39 cellular contexts compared by ENCODE assay signal in genomic region chr17:46989637-46990431, GRCh38. TPM values are rescaled to one million over a fixed set of nuclear protein-coding genes. Genes with fewer than 3 reads are reported as not detected.
"Had no signal": no experiment of that assay in that cellular context is flagged by ENCODE, and none has a peak within 500 bp of the region (broad histone marks: within the 10 kb centered on the region; RNA-seq: fewer than 3 reads in every experiment).

No MANE protein-coding gene starts in this region.

- H3K9me3 ChIP-seq: adrenal gland, body of pancreas, colonic mucosa, esophagus squamous epithelium, gastroesophageal sphincter had no signal

- H3K27ac Mint-ChIP-seq: activated CD4-positive, alpha-beta memory T cell treated with anti-CD3 and anti-CD28 coated beads for 36 hours; activated CD4-positive, alpha-beta T cell treated with anti-CD3 and anti-CD28 coated beads for 36 hours; activated CD4-positive, alpha-beta T cell treated with anti-CD3 and anti-CD28 coated beads, Interleukin-2, amount 10 ng/mL, durations not matched to agents 24 days and 14 days; activated CD8-positive, alpha-beta memory T cell treated with anti-CD3 and anti-CD28 coated beads, Interleukin-2, amount 10 ng/mL, durations not matched to agents 7 days and 5 days; activated CD8-positive, alpha-beta T cell treated with anti-CD3 and anti-CD28 coated beads, Interleukin-2, amount 10 ng/mL, durations not matched to agents 7 days and 5 days; activated naive CD4-positive, alpha-beta T cell treated with anti-CD3 and anti-CD28 coated beads for 36 hours; activated naive CD4-positive, alpha-beta T cell treated with anti-CD3 and anti-CD28 coated beads, Interleukin-2, amount 50 U/mL, for 24 hours; activated naive CD8-positive, alpha-beta T cell treated with anti-CD3 and anti-CD28 coated beads for 36 hours; activated naive CD8-positive, alpha-beta T cell treated with anti-CD3 and anti-CD28 coated beads, Interleukin-2, amount 50 U/mL, for 24 hours; activated T-helper 1 cell treated with anti-CD3 and anti-CD28 coated beads, Interleukin-12 subunit alpha, Interleukin-12 subunit beta, Interleukin-2, Interleukin-4 antibody, amounts not matched to agents 30 ng/mL and 10 ng/mL and 1 ng/mL, durations not matched to agents 14 hours and 24 hours and 36 hours; activated T-helper 2 cell treated with anti-CD3 and anti-CD28 coated beads, Interferon-gamma antibody, Interleukin-2, Interleukin-4, amounts not matched to agents 10 μg/mL and 5 μg/mL and 100 μg/mL, durations not matched to agents 14 hours and 24 hours and 36 hours had no signal

- H3K4me1 Mint-ChIP-seq: activated CD4-positive, alpha-beta T cell treated with anti-CD3 and anti-CD28 coated beads for 36 hours; activated CD4-positive, alpha-beta T cell treated with anti-CD3 and anti-CD28 coated beads, Interleukin-2, amount 10 ng/mL, durations not matched to agents 24 days and 14 days; activated CD8-positive, alpha-beta memory T cell treated with anti-CD3 and anti-CD28 coated beads, Interleukin-2, amount 10 ng/mL, durations not matched to agents 7 days and 5 days; activated naive CD4-positive, alpha-beta T cell treated with anti-CD3 and anti-CD28 coated beads, Interleukin-2, amount 50 U/mL, for 24 hours; activated naive CD8-positive, alpha-beta T cell treated with anti-CD3 and anti-CD28 coated beads for 36 hours; activated naive CD8-positive, alpha-beta T cell treated with anti-CD3 and anti-CD28 coated beads, Interleukin-2, amount 50 U/mL, for 24 hours had no signal

- H3K9me3 Mint-ChIP-seq: activated CD4-positive, alpha-beta memory T cell treated with anti-CD3 and anti-CD28 coated beads for 36 hours; activated CD4-positive, alpha-beta T cell treated with anti-CD3 and anti-CD28 coated beads, Interleukin-2, amount 10 ng/mL, durations not matched to agents 24 days and 14 days; activated naive CD4-positive, alpha-beta T cell treated with anti-CD3 and anti-CD28 coated beads for 36 hours; activated naive CD4-positive, alpha-beta T cell treated with anti-CD3 and anti-CD28 coated beads, Interleukin-2, amount 50 U/mL, for 24 hours; activated naive CD8-positive, alpha-beta T cell treated with anti-CD3 and anti-CD28 coated beads for 36 hours; activated naive CD8-positive, alpha-beta T cell treated with anti-CD3 and anti-CD28 coated beads, Interleukin-2, amount 50 U/mL, for 24 hours; activated T-helper 1 cell treated with anti-CD3 and anti-CD28 coated beads, Interleukin-12 subunit alpha, Interleukin-12 subunit beta, Interleukin-2, Interleukin-4 antibody, amounts not matched to agents 30 ng/mL and 10 ng/mL and 1 ng/mL, durations not matched to agents 14 hours and 24 hours and 36 hours; activated T-helper 2 cell treated with anti-CD3 and anti-CD28 coated beads, Interferon-gamma antibody, Interleukin-2, Interleukin-4, amounts not matched to agents 10 μg/mL and 5 μg/mL and 100 μg/mL, durations not matched to agents 14 hours and 24 hours and 36 hours had no signal

- H3K4me3 ChIP-seq: adrenal gland, body of pancreas, cardiac muscle cell, colonic mucosa, esophagus squamous epithelium, gastroesophageal sphincter had no signal

- FAIRE-seq: endometrium, endothelial cell of umbilical vein had no signal

- H3K27me3 Mint-ChIP-seq: activated CD4-positive, alpha-beta T cell treated with anti-CD3 and anti-CD28 coated beads for 36 hours; activated naive CD8-positive, alpha-beta T cell treated with anti-CD3 and anti-CD28 coated beads for 36 hours; activated naive CD8-positive, alpha-beta T cell treated with anti-CD3 and anti-CD28 coated beads, Interleukin-2, amount 50 U/mL, for 24 hours had no signal

- H3K27me3 ChIP-seq: adrenal gland, body of pancreas, colonic mucosa, esophagus squamous epithelium, gastroesophageal sphincter had no signal

- H3K36me3 Mint-ChIP-seq: activated CD4-positive, alpha-beta memory T cell treated with anti-CD3 and anti-CD28 coated beads for 36 hours; activated CD8-positive, alpha-beta memory T cell treated with anti-CD3 and anti-CD28 coated beads, Interleukin-2, amount 10 ng/mL, durations not matched to agents 7 days and 5 days; activated naive CD4-positive, alpha-beta T cell treated with anti-CD3 and anti-CD28 coated beads, Interleukin-2, amount 50 U/mL, for 24 hours; activated naive CD8-positive, alpha-beta T cell treated with anti-CD3 and anti-CD28 coated beads for 36 hours had no signal

- H3K4me1 ChIP-seq: adrenal gland, colonic mucosa, esophagus squamous epithelium, gastroesophageal sphincter had no signal

- H3K36me3 ChIP-seq: adrenal gland, cardiac muscle cell, colonic mucosa, esophagus squamous epithelium, gastroesophageal sphincter had no signal

- ATAC-seq: activated CD4-positive, alpha-beta T cell treated with anti-CD3 and anti-CD28 coated beads for 36 hours; activated CD8-positive, alpha-beta memory T cell treated with anti-CD3 and anti-CD28 coated beads, Interleukin-2, amount 10 ng/mL, durations not matched to agents 7 days and 5 days; activated CD8-positive, alpha-beta T cell treated with anti-CD3 and anti-CD28 coated beads, Interleukin-2, amount 10 ng/mL, durations not matched to agents 7 days and 5 days; activated naive CD8-positive, alpha-beta T cell treated with anti-CD3 and anti-CD28 coated beads, Interleukin-2, amount 50 U/mL, for 24 hours; body of pancreas; gastroesophageal sphincter had no signal

- H3K27ac ChIP-seq: adrenal gland, body of pancreas, cardiac muscle cell, colonic mucosa, epithelial cell of prostate, esophagus squamous epithelium, gastroesophageal sphincter had no signal

- DNase-seq: activated CD4-positive, alpha-beta memory T cell treated with anti-CD3 and anti-CD28 coated beads for 36 hours; activated CD4-positive, alpha-beta T cell treated with anti-CD3 and anti-CD28 coated beads for 36 hours; activated CD4-positive, alpha-beta T cell treated with anti-CD3 and anti-CD28 coated beads, Interleukin-2, amount 10 ng/mL, durations not matched to agents 24 days and 14 days; activated CD4-positive, CD25-positive, alpha-beta regulatory T cell; activated CD4-positive, CD25-positive, alpha-beta regulatory T cell treated with anti-CD3 and anti-CD28 coated beads, Interleukin-2, amount 50 U/mL, for 72 hours; activated CD8-positive, alpha-beta memory T cell treated with anti-CD3 and anti-CD28 coated beads, Interleukin-2, amount 10 ng/mL, durations not matched to agents 7 days and 5 days; activated CD8-positive, alpha-beta memory T cell treated with anti-CD3 and anti-CD28 coated beads, Interleukin-2, amount 50 U/mL, for 4 hours; activated CD8-positive, alpha-beta T cell treated with anti-CD3 and anti-CD28 coated beads, Interleukin-2, amount 10 ng/mL, durations not matched to agents 7 days and 5 days; activated effector memory CD4-positive, alpha-beta T cell treated with anti-CD3 and anti-CD28 coated beads, Interleukin-2, amount 50 U/mL, for 16 hours; activated naive CD4-positive, alpha-beta T cell treated with anti-CD3 and anti-CD28 coated beads for 36 hours; activated naive CD8-positive, alpha-beta T cell treated with anti-CD3 and anti-CD28 coated beads for 36 hours; activated naive CD8-positive, alpha-beta T cell treated with anti-CD3 and anti-CD28 coated beads, Interleukin-2, amount 50 U/mL, for 24 hours; activated T-cell treated with anti-CD3 and anti-CD28 coated beads, Interleukin-2, amount 50 U/mL, for 1 hour; activated T-cell treated with anti-CD3 and anti-CD28 coated beads, Interleukin-2, amount 50 U/mL, for 48 hours; adrenal gland; amygdala; aorta; body of pancreas; central memory CD4-positive, alpha-beta T cell; cerebellar nuclear complex; colonic mucosa; effector CD8-positive, alpha-beta T cell; esophagus squamous epithelium; foreskin melanocyte; T-helper 2 cell had no signal

- H3K4me3 Mint-ChIP-seq: activated CD4-positive, alpha-beta memory T cell treated with anti-CD3 and anti-CD28 coated beads for 36 hours; activated CD4-positive, alpha-beta T cell treated with anti-CD3 and anti-CD28 coated beads for 36 hours; activated CD4-positive, alpha-beta T cell treated with anti-CD3 and anti-CD28 coated beads, Interleukin-2, amount 10 ng/mL, durations not matched to agents 24 days and 14 days; activated CD8-positive, alpha-beta memory T cell treated with anti-CD3 and anti-CD28 coated beads, Interleukin-2, amount 10 ng/mL, durations not matched to agents 7 days and 5 days; activated CD8-positive, alpha-beta T cell treated with anti-CD3 and anti-CD28 coated beads, Interleukin-2, amount 10 ng/mL, durations not matched to agents 7 days and 5 days; activated naive CD4-positive, alpha-beta T cell treated with anti-CD3 and anti-CD28 coated beads for 36 hours; activated naive CD4-positive, alpha-beta T cell treated with anti-CD3 and anti-CD28 coated beads, Interleukin-2, amount 50 U/mL, for 24 hours; activated naive CD8-positive, alpha-beta T cell treated with anti-CD3 and anti-CD28 coated beads for 36 hours; activated naive CD8-positive, alpha-beta T cell treated with anti-CD3 and anti-CD28 coated beads, Interleukin-2, amount 50 U/mL, for 24 hours; activated T-helper 1 cell treated with anti-CD3 and anti-CD28 coated beads, Interleukin-12 subunit alpha, Interleukin-12 subunit beta, Interleukin-2, Interleukin-4 antibody, amounts not matched to agents 30 ng/mL and 10 ng/mL and 1 ng/mL, durations not matched to agents 14 hours and 24 hours and 36 hours had no signal

RNA-seq across cellular contexts. Expression of gene RPRML, which starts 10.8 kb away (rescaled TPM):
- total RNA-seq: activated CD4-positive, alpha-beta memory T cell treated with anti-CD3 and anti-CD28 coated beads for 36 hours; activated CD4-positive, alpha-beta T cell treated with anti-CD3 and anti-CD28 coated beads for 36 hours; activated CD4-positive, alpha-beta T cell treated with anti-CD3 and anti-CD28 coated beads, Interleukin-2, amount 10 ng/mL, durations not matched to agents 24 days and 14 days; activated CD8-positive, alpha-beta memory T cell treated with anti-CD3 and anti-CD28 coated beads for 36 hours; activated CD8-positive, alpha-beta memory T cell treated with anti-CD3 and anti-CD28 coated beads, Interleukin-2, amount 10 ng/mL, durations not matched to agents 7 days and 5 days; activated naive CD4-positive, alpha-beta T cell treated with anti-CD3 and anti-CD28 coated beads for 36 hours; activated naive CD8-positive, alpha-beta T cell treated with anti-CD3 and anti-CD28 coated beads for 36 hours; activated T-helper 1 cell treated with anti-CD3 and anti-CD28 coated beads, Interleukin-12 subunit alpha, Interleukin-12 subunit beta, Interleukin-2, Interleukin-4 antibody, amounts not matched to agents 30 ng/mL and 10 ng/mL and 1 ng/mL, durations not matched to agents 14 hours and 24 hours and 36 hours; activated T-helper 2 cell treated with anti-CD3 and anti-CD28 coated beads, Interferon-gamma antibody, Interleukin-2, Interleukin-4, amounts not matched to agents 10 μg/mL and 5 μg/mL and 100 μg/mL, durations not matched to agents 14 hours and 24 hours and 36 hours; adrenal gland; cardiac muscle cell; colonic mucosa; dermis microvascular lymphatic vessel endothelial cell; endothelial cell of umbilical vein; fibroblast of lung; fibroblast of villous mesenchyme; glomerular endothelial cell; T-helper 1 cell treated with Interleukin-12 subunit alpha and Interleukin-12 subunit beta and Interleukin-4 antibody, amounts not matched to agents 30 ng/mL and 1 ng/mL, for 36 hours had no signal
- polyA plus RNA-seq: cardiac muscle cell, fibroblast of lung had no signal
